ENCODE assay signal across 12 cellular contexts in the genomic region with DNA sequence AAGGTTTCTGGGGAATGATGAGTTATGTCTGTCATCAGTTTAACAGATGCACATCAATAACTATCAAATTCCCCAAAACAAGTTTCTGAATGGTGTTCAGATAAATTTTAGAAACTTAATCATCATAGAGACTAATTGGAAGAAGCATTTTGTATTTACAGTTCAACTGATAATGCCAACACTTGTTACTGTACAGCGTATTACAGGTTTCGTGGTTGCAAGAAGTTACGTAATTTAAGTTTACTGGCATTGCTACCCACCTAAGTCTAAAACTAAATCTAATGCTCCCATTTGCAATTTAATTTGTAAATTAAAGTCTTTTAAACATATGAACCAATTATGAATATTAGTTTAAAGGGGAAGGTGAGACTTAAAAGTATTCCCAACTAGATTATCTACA. TPM values are rescaled to one million over a fixed set of nuclear protein-coding genes. Genes with fewer than 3 reads are reported as not detected.
DNase-seq lines count a peak whose midpoint lies in the region; ATAC-seq and TF ChIP-seq lines count a peak whose summit lies in the region.
"Had no signal": no experiment of that assay in that cellular context is flagged by ENCODE, and none has a peak within 500 bp of the region (broad histone marks: within the 10 kb centered on the region; RNA-seq: fewer than 3 reads in every experiment).

No MANE protein-coding gene starts in this region.

- in situ Hi-C loops in mammary epithelial cell (cut with MboI; ENCODE audit: low sequenced_read_pairs in 2 of 2), result loop anchor here in 1 of 2 donors (10.0 kb wide), 1 partner anchor 91 kb away; no protein-coding TSS in a partner anchor

- CTCF ChIA-PET in activated CD8-positive, alpha-beta memory T cell treated with anti-CD3 and anti-CD28 coated beads, Interleukin-2, amount 10 ng/mL, durations not matched to agents 7 days and 5 days (lab: Charles Lee), result no interaction called here
- CTCF ChIA-PET in mammary epithelial cell (lab: Charles Lee; ENCODE audit: low non-redundant PET), result no interaction called here

- 93% methylated on average over 3 of the region's 3 CpGs for WGBS in mammary epithelial cell (ENCODE audit: low coverage, missing lambda C conversion rate)
- 64 to 93% (median 68%) methylated on average over 3 of the region's 3 CpGs for WGBS in psoas muscle, 3 donors

- peaks cover 66% of the 10 kb centered on the region for H3K4me1 Mint-ChIP-seq in activated CD8-positive, alpha-beta memory T cell treated with anti-CD3 and anti-CD28 coated beads, Interleukin-2, amount 10 ng/mL, durations not matched to agents 7 days and 5 days

- no peak overlapping the region for H2AFZ ChIP-seq in mammary epithelial cell (ENCODE audit: low read depth, low read length)

- peaks cover 21% of the 10 kb centered on the region for H3K4me1 ChIP-seq in mammary epithelial cell (ENCODE audit: insufficient read depth, low read length)
- H3K4me1 ChIP-seq in psoas muscle, result peaks cover 68% of the 10 kb centered on the region

- peak overlapping the region; percentile 98 for H3K4me2 ChIP-seq in mammary epithelial cell (ENCODE audit: insufficient read depth, low read depth, low read length)

- peaks cover 75% of the 10 kb centered on the region for H3K79me2 ChIP-seq in mammary epithelial cell (ENCODE audit: insufficient read depth, low read length)

- no peaks in the 10 kb centered on the region for H3K9me3 ChIP-seq in mammary epithelial cell (replicated peaks; ENCODE audit: insufficient read depth, low read length)
- H3K9me3 ChIP-seq in psoas muscle, result no peaks in the 10 kb centered on the region
- H3K9me3 ChIP-seq: heart left ventricle, stomach had no signal

- no TSS peak for BruUV-seq in mammary epithelial cell (replicated peaks; lab: Mats Ljungman, UMichigan)

- TF ChIP-seq CTCF in NB4 (IDR thresholded peaks at IDR 0.05; ENCODE audit: low read depth, low read length) (no peak), mammary epithelial cell (conservative IDR thresholded peaks at IDR 0.05 in 1 of 2, IDR thresholded peaks at IDR 0.05 in 1 of 2; ENCODE audit: extremely low read depth in 1 of 2, insufficient read depth in 1 of 2, low read depth in 1 of 2, low read length in 2 of 2) (no peak), psoas muscle (IDR thresholded peaks at IDR 0.05) (no peak)

- DNase-seq in activated CD8-positive, alpha-beta memory T cell treated with anti-CD3 and anti-CD28 coated beads, Interleukin-2, amount 10 ng/mL, durations not matched to agents 7 days and 5 days, result no peak
- no peak for DNase-seq in activated CD8-positive, alpha-beta memory T cell treated with anti-CD3 and anti-CD28 coated beads, Interleukin-2, amount 50 U/mL, for 48 hours
- DNase-seq in NB4 (ENCODE audit: low read depth), result peak; percentile 40
- no peak for DNase-seq in mammary epithelial cell
- no peak for DNase-seq in psoas muscle
- no peak for DNase-seq in mesenteric fat pad (ENCODE audit: low spot score)
- DNase-seq in hepatic stellate cell (ENCODE audit: low spot score), result no peak
- no peak for DNase-seq in SHP77 (lab: John Stamatoyannopoulos, UW)
- DNase-seq: heart left ventricle, NCI-H345, stomach had no signal

- no peaks in the 10 kb centered on the region for H3K27me3 ChIP-seq in mammary epithelial cell (ENCODE audit: insufficient read depth, low read length)
- no peaks in the 10 kb centered on the region for H3K27me3 ChIP-seq in psoas muscle (ENCODE audit: insufficient read depth in 3 of 3, low read length in 2 of 3)
- H3K27me3 ChIP-seq: heart left ventricle, stomach had no signal

- H3K27ac ChIP-seq in mammary epithelial cell (ENCODE audit: insufficient read depth, low read depth, low read length) (no peak overlapping the region), psoas muscle (peak overlapping the region; percentile 97)
- H3K27ac ChIP-seq: heart left ventricle had no signal

- no peak overlapping the region for H3K9ac ChIP-seq in mammary epithelial cell (ENCODE audit: insufficient read depth, low read length)

- H4K20me1 ChIP-seq in mammary epithelial cell (ENCODE audit: insufficient read depth, low read length), result peaks cover 16% of the 10 kb centered on the region

- H3K4me3 Mint-ChIP-seq in activated CD8-positive, alpha-beta memory T cell treated with anti-CD3 and anti-CD28 coated beads, Interleukin-2, amount 10 ng/mL, durations not matched to agents 7 days and 5 days, result peak overlapping the region; percentile 59
- H3K4me3 Mint-ChIP-seq: dendritic cell treated with granulocyte-macrophage colony-stimulating factor and Interleukin-4, amounts not matched to agents 40 ng/mL and 50 ng/mL, for 4 days had no signal

- peaks cover 50% of the 10 kb centered on the region for H3K36me3 ChIP-seq in mammary epithelial cell (ENCODE audit: insufficient read depth, low read length)
- peaks cover 18 to 71% of the 10 kb centered on the region in 2 donors for H3K36me3 ChIP-seq in psoas muscle (ENCODE audit: insufficient read depth in 1 of 2, low read depth in 1 of 2)

- intact Hi-C loops in mammary epithelial cell (cut with micrococcal nuclease) (no loop called here), psoas muscle (cut with DNase I) (no loop called here)

- dilution Hi-C loops in mammary epithelial cell (cut with HindIII; ENCODE audit: low sequenced_read_pairs), result no loop called here

- peak overlapping the region; percentile 90 for H3K4me3 ChIP-seq in NB4 (ENCODE audit: low read depth, low read length)
- peak overlapping the region in 1 of 3 experiments; percentile 88 for H3K4me3 ChIP-seq in mammary epithelial cell (replicated peaks in 1 of 3; ENCODE audit: insufficient read depth in 1 of 3, low read depth in 2 of 3, low read length in 3 of 3)
- H3K4me3 ChIP-seq in psoas muscle, result peak overlapping the region; percentile 98

- no peaks in the 10 kb centered on the region for H3K27me3 Mint-ChIP-seq in activated CD8-positive, alpha-beta memory T cell treated with anti-CD3 and anti-CD28 coated beads, Interleukin-2, amount 10 ng/mL, durations not matched to agents 7 days and 5 days
- H3K27me3 Mint-ChIP-seq: dendritic cell treated with granulocyte-macrophage colony-stimulating factor and Interleukin-4, amounts not matched to agents 40 ng/mL and 50 ng/mL, for 4 days had no signal

- peaks cover 68% of the 10 kb centered on the region for H3K36me3 Mint-ChIP-seq in activated CD8-positive, alpha-beta memory T cell treated with anti-CD3 and anti-CD28 coated beads, Interleukin-2, amount 10 ng/mL, durations not matched to agents 7 days and 5 days

- ATAC-seq in activated CD8-positive, alpha-beta memory T cell treated with anti-CD3 and anti-CD28 coated beads, Interleukin-2, amount 10 ng/mL, durations not matched to agents 7 days and 5 days, result no peak
- no peak for ATAC-seq in psoas muscle
- ATAC-seq: heart left ventricle had no signal

- TF ChIP-seq POLR2A in NB4 (IDR thresholded peaks at IDR 0.05; ENCODE audit: extremely low read depth, insufficient read length), result no peak

- peak overlapping the region; percentile 22 for H3K27ac Mint-ChIP-seq in activated CD8-positive, alpha-beta memory T cell treated with anti-CD3 and anti-CD28 coated beads, Interleukin-2, amount 10 ng/mL, durations not matched to agents 7 days and 5 days
- H3K27ac Mint-ChIP-seq: dendritic cell treated with granulocyte-macrophage colony-stimulating factor and Interleukin-4, amounts not matched to agents 40 ng/mL and 50 ng/mL, for 4 days had no signal

- no peaks in the 10 kb centered on the region for H3K9me3 Mint-ChIP-seq in activated CD8-positive, alpha-beta memory T cell treated with anti-CD3 and anti-CD28 coated beads, Interleukin-2, amount 10 ng/mL, durations not matched to agents 7 days and 5 days (ENCODE audit: low read depth)
- H3K9me3 Mint-ChIP-seq: dendritic cell treated with granulocyte-macrophage colony-stimulating factor and Interleukin-4, amounts not matched to agents 40 ng/mL and 50 ng/mL, for 4 days had no signal

RNA-seq across cellular contexts. Expression of gene SRSF1, which starts 3.0 kb away (rescaled TPM):
- total RNA-seq in activated CD8-positive, alpha-beta memory T cell treated with anti-CD3 and anti-CD28 coated beads, Interleukin-2, amount 10 ng/mL, durations not matched to agents 7 days and 5 days, result 100 to 1,000 TPM; 365 to 418 TPM
- total RNA-seq in mammary epithelial cell (100 to 1,000 TPM; 197 to 238 TPM), psoas muscle (100 to 1,000 TPM in 2 of 4 donors, 10 to 100 TPM in 2; 71.2 to 141 (median 100) TPM), mesenteric fat pad (167 TPM)
- polyA plus RNA-seq in mammary epithelial cell (137 TPM), psoas muscle (100 to 1,000 TPM in 1 of 3 donors, 10 to 100 TPM in 2; 61.2 to 128 (median 93.7) TPM)
- polyA minus RNA-seq in mammary epithelial cell, result 258 TPM

RNA-seq across cellular contexts. Expression of gene VEZF1, which starts 16.0 kb away (rescaled TPM):
- 10 to 100 TPM; 33.2 to 37.6 TPM for total RNA-seq in activated CD8-positive, alpha-beta memory T cell treated with anti-CD3 and anti-CD28 coated beads, Interleukin-2, amount 10 ng/mL, durations not matched to agents 7 days and 5 days
- 10 to 100 TPM; 20.5 to 34.7 TPM for total RNA-seq in mammary epithelial cell
- polyA plus RNA-seq in mammary epithelial cell, result 17.6 TPM
- 20.1 TPM for polyA minus RNA-seq in mammary epithelial cell
- total RNA-seq in psoas muscle, result 10 to 100 TPM; 45.7 to 92.5 (median 70.7) TPM
- polyA plus RNA-seq in psoas muscle, result 10 to 100 TPM; 30.6 to 50.5 (median 36.6) TPM
- 42.7 TPM for total RNA-seq in mesenteric fat pad

RNA-seq across cellular contexts. Expression of gene CUEDC1, which starts 48.8 kb away (rescaled TPM):
- not detected for total RNA-seq in activated CD8-positive, alpha-beta memory T cell treated with anti-CD3 and anti-CD28 coated beads, Interleukin-2, amount 10 ng/mL, durations not matched to agents 7 days and 5 days
- total RNA-seq in mammary epithelial cell, result 10 to 100 TPM in 1 of 2 donors, 1 to 10 TPM in 1; 1.8 to 14.4 TPM
- polyA plus RNA-seq in mammary epithelial cell, result 9.2 TPM
- 22.4 TPM for polyA minus RNA-seq in mammary epithelial cell
- 10 to 100 TPM; 31.1 to 67.2 (median 47.4) TPM for total RNA-seq in psoas muscle
- polyA plus RNA-seq in psoas muscle, result 10 to 100 TPM; 28.0 to 56.5 (median 46.4) TPM
- total RNA-seq in mesenteric fat pad, result 34.1 TPM
